Comparison of ENCODE assay signal across 1 cellular context in the genomic region with DNA sequence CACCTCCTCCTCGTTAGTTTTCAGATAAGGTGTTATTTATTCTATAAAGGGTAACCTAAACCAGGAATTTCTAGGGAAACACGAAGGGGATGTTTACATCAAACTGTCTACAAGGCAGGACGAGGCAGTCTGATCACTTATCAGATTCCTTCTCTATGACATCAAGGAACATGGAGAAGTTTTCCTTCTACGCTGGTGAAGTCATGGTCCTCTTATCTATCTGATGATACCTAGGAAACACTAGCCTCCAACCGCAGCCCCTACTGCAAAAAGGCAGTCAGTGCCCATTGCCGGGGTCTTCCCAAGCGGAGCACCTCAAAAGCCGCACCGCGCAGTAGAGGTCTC.
TF ChIP-seq lines count a peak whose summit lies in the region.

No MANE protein-coding gene starts in this region.

TF ChIP-seq in K562, 482 proteins besides CTCF, POLR2A, EP300 and RAD21:
- TF ChIP-seq HIVEP1 (CRISPR knock-in tag; IDR thresholded peaks at IDR 0.05) (no peak), SMC3 (conservative IDR thresholded peaks at IDR 0.05; ENCODE audit: insufficient read depth, low read depth, low read length) (no peak), JUN (IDR thresholded peaks at IDR 0.05; ENCODE audit: borderline replicate concordance, low read depth, low read length) (0 out of 2 replicates have a peak, but pooled peaks have one; percentile 6), JUN (CRISPR knock-in tag; IDR thresholded peaks at IDR 0.05; ENCODE audit: borderline replicate concordance) (no peak), FOXK2 (conservative IDR thresholded peaks at IDR 0.05 in 1 of 2, IDR thresholded peaks at IDR 0.05 in 1 of 2; ENCODE audit: low read depth in 2 of 2) (0 out of 4 replicates have a peak, but pooled peaks of 1 of the 2 experiments have one; percentile 38), ATF1 (CRISPR knock-in tag; IDR thresholded peaks at IDR 0.05) (no peak), ATF1 (tag; IDR thresholded peaks at IDR 0.05) (peak; percentile 62), NCOA1 (IDR thresholded peaks at IDR 0.05; ENCODE audit: low read depth) (0 out of 2 replicates have a peak, but pooled peaks have one; percentile 23), CREM (IDR thresholded peaks at IDR 0.05; ENCODE audit: low read depth) (peak; percentile 48), ZNF324 (CRISPR knock-in tag; IDR thresholded peaks at IDR 0.05) (no peak), CREB1 (IDR thresholded peaks at IDR 0.05) (peak; percentile 38; the same call in 1 of the 2 replicates), CREB1 (CRISPR knock-in tag; IDR thresholded peaks at IDR 0.05) (no peak), HMGN3 (IDR thresholded peaks at IDR 0.05; ENCODE audit: borderline replicate concordance, extremely low read depth, insufficient read length, low read depth, low read length) (no peak), TAF15 (IDR thresholded peaks at IDR 0.05; ENCODE audit: low read depth, low read length) (no peak), ZNF76 (CRISPR knock-in tag; IDR thresholded peaks at IDR 0.05; ENCODE audit: borderline replicate concordance) (no peak), JUND (IDR thresholded peaks at IDR 0.05; ENCODE audit: borderline replicate concordance, low read depth, low read length) (peak; percentile 20; the same call in 1 of the 2 replicates), JUND (tag; IDR thresholded peaks at IDR 0.05; ENCODE audit: borderline replicate concordance, low read depth, low read length) (0 out of 3 replicates have a peak, but pooled peaks have one; percentile 19), KAT2B (IDR thresholded peaks at IDR 0.05; ENCODE audit: low read depth, low read length) (no peak), NEUROD1 (IDR thresholded peaks at IDR 0.05; ENCODE audit: borderline replicate concordance, low read depth, low read length, partially characterized antibody) (no peak), NRF1 (conservative IDR thresholded peaks at IDR 0.05 in 1 of 2, IDR thresholded peaks at IDR 0.05 in 1 of 2) (no peak), NFYB (IDR thresholded peaks at IDR 0.05; ENCODE audit: extremely low read depth, insufficient read length) (no peak), EHMT2 (IDR thresholded peaks at IDR 0.05) (no peak), ATF7 (IDR thresholded peaks at IDR 0.05) (peak; percentile 60), KHSRP (IDR thresholded peaks at IDR 0.05) (no peak)
- TF ChIP-seq, protein P1, sequence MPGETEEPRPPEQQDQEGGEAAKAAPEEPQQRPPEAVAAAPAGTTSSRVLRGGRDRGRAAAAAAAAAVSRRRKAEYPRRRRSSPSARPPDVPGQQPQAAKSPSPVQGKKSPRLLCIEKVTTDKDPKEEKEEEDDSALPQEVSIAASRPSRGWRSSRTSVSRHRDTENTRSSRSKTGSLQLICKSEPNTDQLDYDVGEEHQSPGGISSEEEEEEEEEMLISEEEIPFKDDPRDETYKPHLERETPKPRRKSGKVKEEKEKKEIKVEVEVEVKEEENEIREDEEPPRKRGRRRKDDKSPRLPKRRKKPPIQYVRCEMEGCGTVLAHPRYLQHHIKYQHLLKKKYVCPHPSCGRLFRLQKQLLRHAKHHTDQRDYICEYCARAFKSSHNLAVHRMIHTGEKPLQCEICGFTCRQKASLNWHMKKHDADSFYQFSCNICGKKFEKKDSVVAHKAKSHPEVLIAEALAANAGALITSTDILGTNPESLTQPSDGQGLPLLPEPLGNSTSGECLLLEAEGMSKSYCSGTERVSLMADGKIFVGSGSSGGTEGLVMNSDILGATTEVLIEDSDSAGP (CRISPR knock-in tag; IDR thresholded peaks at IDR 0.05): no peak
- TF ChIP-seq, protein P2, sequence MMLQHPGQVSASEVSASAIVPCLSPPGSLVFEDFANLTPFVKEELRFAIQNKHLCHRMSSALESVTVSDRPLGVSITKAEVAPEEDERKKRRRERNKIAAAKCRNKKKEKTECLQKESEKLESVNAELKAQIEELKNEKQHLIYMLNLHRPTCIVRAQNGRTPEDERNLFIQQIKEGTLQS (IDR thresholded peaks at IDR 0.05): peak; percentile 24; the same call in 1 of the 2 replicates
- TF ChIP-seq, protein P2 (CRISPR knock-in tag; conservative IDR thresholded peaks at IDR 0.05): no peak
